ENCODE assay signal across 10 cellular contexts in genomic region chr16:70683146-70683944, GRCh38. TPM values are rescaled to one million over a fixed set of nuclear protein-coding genes. Genes with fewer than 3 reads are reported as not detected.
DNase-seq lines count a peak whose midpoint lies in the region; TF ChIP-seq lines count a peak whose summit lies in the region.
"Had no signal": no experiment of that assay in that cellular context is flagged by ENCODE, and none has a peak within 500 bp of the region (broad histone marks: within the 10 kb centered on the region; RNA-seq: fewer than 3 reads in every experiment).

No MANE protein-coding gene starts in this region.

- H2AFZ ChIP-seq in mesenchymal stem cell (ENCODE audit: low read depth, low read length): no peak overlapping the region

- H3K79me1 ChIP-seq in mesenchymal stem cell (replicated peaks; ENCODE audit: low read length, poor library complexity, severe bottlenecking): peaks cover 29% of the 10 kb centered on the region

- no peak overlapping the region for H2AK5ac ChIP-seq in mesenchymal stem cell (ENCODE audit: low read length, severe bottlenecking)

- CTCF ChIA-PET in HEK293 (lab: Yijun Ruan, JAX): no interaction called here

- H3K27ac ChIP-seq in HEK293 (ENCODE audit: extremely low read depth, low read depth, low read length) (no peak overlapping the region), caudate nucleus (ENCODE audit: low read depth, low read length) (peak overlapping the region; percentile 83), mesenchymal stem cell (ENCODE audit: low read length, poor library complexity, severe bottlenecking) (no peak overlapping the region), substantia nigra (ENCODE audit: low read depth, low read length, poor library complexity, severe bottlenecking) (peak overlapping the region; percentile 97)

- H3K4ac ChIP-seq in mesenchymal stem cell (ENCODE audit: low read depth in 1 of 2, low read length in 2 of 2): peak overlapping the region in 1 of 2 experiments; percentile 25

- H3K18ac ChIP-seq in mesenchymal stem cell (ENCODE audit: low read depth in 1 of 2, low read length in 2 of 2): peak overlapping the region in 1 of 2 experiments; percentile 23

- no peak for TF ChIP-seq CTCF in HEK293 (tag by site-specific recombination; IDR thresholded peaks at IDR 0.05)
- TF ChIP-seq CTCF in GM20000 (IDR thresholded peaks at IDR 0.05; ENCODE audit: extremely low read depth, missing control alignments): no peak

- peaks cover 0 to 37% of the 10 kb centered on the region in 2 experiments; a peak in 2 of 3 replicates for H3K36me3 ChIP-seq in HEK293 (ENCODE audit: control insufficient read depth in 2 of 2, insufficient read depth in 1 of 2, low read length in 2 of 2)
- peaks cover 21 to 36% of the 10 kb centered on the region in 2 experiments for H3K36me3 ChIP-seq in mesenchymal stem cell (ENCODE audit: control insufficient read depth in 1 of 2, insufficient read depth in 2 of 2, low read depth in 1 of 2, low read length in 2 of 2)

- H3K27me3 ChIP-seq in mesenchymal stem cell (ENCODE audit: control insufficient read depth in 1 of 2, insufficient read depth in 1 of 2, low read length in 2 of 2): no peaks in the 10 kb centered on the region

- POLR2A ChIA-PET in HEK293 (lab: Yijun Ruan, JAX): interaction anchor here (0.5 to 0.6 kb wide), 2 partner anchors 803 to 924 kb away, joined by 3 to 6 read pairs; no protein-coding TSS in a partner anchor

- peak overlapping the region; percentile 12 for H2BK15ac ChIP-seq in mesenchymal stem cell (ENCODE audit: low read depth, poor library complexity, severe bottlenecking)

- H3K4me1 ChIP-seq in HEK293 (ENCODE audit: control insufficient read depth, insufficient read depth, low read length) (peaks cover 13% of the 10 kb centered on the region), mesenchymal stem cell (ENCODE audit: control insufficient read depth, insufficient read depth, low read depth, low read length) (peaks cover 69% of the 10 kb centered on the region)

- no peak overlapping the region for H2BK12ac ChIP-seq in mesenchymal stem cell (ENCODE audit: low read length in 2 of 2)

- no peak overlapping the region for H2BK5ac ChIP-seq in mesenchymal stem cell (ENCODE audit: low read depth, low read length, poor library complexity, severe bottlenecking)

- H3K9me3 ChIP-seq in HEK293 (ENCODE audit: control insufficient read depth, insufficient read depth, low read depth, low read length): no peaks in the 10 kb centered on the region
- no peaks in the 10 kb centered on the region for H3K9me3 ChIP-seq in mesenchymal stem cell (ENCODE audit: control insufficient read depth, low read length)

- H3K23ac ChIP-seq in mesenchymal stem cell (ENCODE audit: low read length in 2 of 2): peak overlapping the region in 1 of 2 experiments; percentile 15

- no peak overlapping the region for H3K4me3 ChIP-seq in HEK293 (ENCODE audit: low read depth, low read length)
- H3K4me3 ChIP-seq in mesenchymal stem cell (ENCODE audit: insufficient read depth in 1 of 2, low read depth in 1 of 2, low read length in 2 of 2): peak overlapping the region in 1 of 2 experiments; percentile 89

- H4K8ac ChIP-seq in mesenchymal stem cell (ENCODE audit: low read length): no peak overlapping the region

- no peak overlapping the region for H2BK120ac ChIP-seq in mesenchymal stem cell (ENCODE audit: low read depth, low read length)

- peak overlapping the region; percentile 28 for H4K91ac ChIP-seq in mesenchymal stem cell (ENCODE audit: low read length)

- 94% methylated on average over 13 of the region's 13 CpGs for WGBS in mesenchymal stem cell

- H3K14ac ChIP-seq in mesenchymal stem cell (ENCODE audit: low read length in 2 of 2): no peak overlapping the region

- DNase-seq in caudate nucleus (lab: John Stamatoyannopoulos, UW) (no peak), mesenchymal stem cell (no peak), substantia nigra (lab: John Stamatoyannopoulos, UW) (no peak), NCI-H1436 treated with DMSO at 0.1 percent for 48 hours (lab: John Stamatoyannopoulos, UW) (no peak), putamen (ENCODE audit: low spot score) (no peak), GM20000 (ENCODE audit: low spot score) (no peak)
- no peak for DNase-seq in NK-92 treated with Interleukin-12 subunit alpha and Interleukin-12 subunit beta, amount 100 ng/mL, for 24 hours (lab: John Stamatoyannopoulos, UW)
- DNase-seq: activated T-cell treated with anti-CD3 and anti-CD28 coated beads, Interleukin-2, amount 50 U/mL, for 4 hours; NCI-H1436 had no signal

- H3K4me2 ChIP-seq in mesenchymal stem cell (ENCODE audit: low read length, poor library complexity, severe bottlenecking): no peak overlapping the region

- peak overlapping the region; percentile 91 for H3K9ac ChIP-seq in mesenchymal stem cell (ENCODE audit: low read length)

TF ChIP-seq in HEK293, 187 proteins besides CTCF, POLR2A, EP300 and RAD21:
- TF ChIP-seq OSR2 (tag by site-specific recombination; IDR thresholded peaks at IDR 0.05) (no peak), ZBTB44 (tag by site-specific recombination; IDR thresholded peaks at IDR 0.05) (no peak), ZBTB1 (tag by site-specific recombination; IDR thresholded peaks at IDR 0.05) (no peak), ZNF138 (tag by site-specific recombination; IDR thresholded peaks at IDR 0.05; ENCODE audit: borderline replicate concordance) (no peak), WT1 (tag by site-specific recombination; IDR thresholded peaks at IDR 0.05) (no peak), ZBTB48 (tag by site-specific recombination; IDR thresholded peaks at IDR 0.05) (no peak), ZNF610 (tag by site-specific recombination; IDR thresholded peaks at IDR 0.05; ENCODE audit: borderline replicate concordance) (no peak), ZNF707 (tag by site-specific recombination; IDR thresholded peaks at IDR 0.05) (no peak), ZNF221 (tag by site-specific recombination; IDR thresholded peaks at IDR 0.05; ENCODE audit: borderline replicate concordance) (no peak), ZNF501 (tag by site-specific recombination; IDR thresholded peaks at IDR 0.05) (no peak), ZNF664 (tag by site-specific recombination; IDR thresholded peaks at IDR 0.05) (peak; percentile 98), ZNF16 (tag by site-specific recombination; IDR thresholded peaks at IDR 0.05; ENCODE audit: low read depth) (no peak), SP7 (tag by site-specific recombination; IDR thresholded peaks at IDR 0.05) (no peak), BCL11B (tag by site-specific recombination; IDR thresholded peaks at IDR 0.05; ENCODE audit: low read depth) (peak; percentile 22; the same call in 1 of the 2 replicates), ZSCAN16 (tag by site-specific recombination; IDR thresholded peaks at IDR 0.05) (peak; percentile 70; the same call in 1 of the 2 replicates), ZNF132 (tag by site-specific recombination; IDR thresholded peaks at IDR 0.05; ENCODE audit: borderline replicate concordance) (no peak), ZNF837 (tag by site-specific recombination; IDR thresholded peaks at IDR 0.05) (no peak)
TF ChIP-seq in HEK293: peak in this region for 3.

RNA-seq across cellular contexts. Expression of gene MTSS2, which starts 2.5 kb away (rescaled TPM):
- polyA plus RNA-seq in mesenchymal stem cell (2013, experiment 1 of 2): 105 TPM
- 103 TPM for polyA plus RNA-seq in mesenchymal stem cell (2013, experiment 2 of 2)

RNA-seq across cellular contexts. Expression of gene IL34, which starts 37.0 kb away (rescaled TPM):
- polyA plus RNA-seq in mesenchymal stem cell (2013, experiment 1 of 2): 0.15 TPM
- 0.11 TPM for polyA plus RNA-seq in mesenchymal stem cell (2013, experiment 2 of 2)

Comparison
In these comparisons a context has a peak if more than half of its experiments do, and no peak if none do; other contexts are left out.
1. H3K27ac ChIP-seq: peak in caudate nucleus (single experiment) and substantia nigra (single experiment); none in HEK293 (single experiment) and mesenchymal stem cell (single experiment).